In the genomic region with DNA sequence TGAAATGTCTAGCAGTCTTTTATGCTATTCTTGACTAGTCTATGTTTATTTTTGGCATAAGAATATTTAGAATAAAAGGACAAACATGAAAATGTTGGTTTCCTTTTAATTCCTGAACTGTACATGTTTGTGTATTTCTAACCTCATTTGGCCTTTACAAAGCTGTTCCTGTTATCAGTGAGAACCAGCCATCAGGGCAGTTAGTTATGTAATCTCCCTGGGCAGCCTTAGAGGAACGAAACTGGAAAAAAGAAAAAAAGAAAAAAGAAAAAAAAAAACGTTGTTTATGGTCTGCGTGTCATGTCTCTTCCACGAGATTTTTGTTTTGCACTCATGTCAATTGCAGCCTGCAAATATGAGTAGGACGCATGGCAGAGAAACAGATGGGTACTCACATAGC, we compare ENCODE assay signal across 29 cellular contexts.
"Had no signal": no experiment of that assay in that cellular context is flagged by ENCODE, and none has a peak within 500 bp of the region (broad histone marks: within the 10 kb centered on the region; RNA-seq: fewer than 3 reads in every experiment).

No MANE protein-coding gene starts in this region.

- ATAC-seq: heart right ventricle; left colon; lower lobe of right lung; naive thymus-derived CD8-positive, alpha-beta T cell; right cardiac atrium; stimulated activated effector memory CD8-positive, alpha-beta T cell treated with anti-CD3 and anti-CD28 coated beads, Interleukin-12 subunit alpha, Interleukin-12 subunit beta, amount 100 ng/mL, for 72 hours had no signal

- H3K4me1 ChIP-seq: colonic mucosa, heart right ventricle, left ventricle myocardium inferior, lower lobe of right lung, prostate gland, sigmoid colon, stomach, thyroid gland, vagina had no signal

- H3K4me3 ChIP-seq: colonic mucosa, esophagus squamous epithelium, heart right ventricle, left ventricle myocardium inferior, lower lobe of right lung, ovary, prostate gland, sigmoid colon, stomach, thyroid gland, vagina had no signal

- H3K27me3 ChIP-seq: colonic mucosa, esophagus squamous epithelium, heart right ventricle, ovary, sigmoid colon, stomach, thyroid gland, vagina had no signal

- H3K4me1 Mint-ChIP-seq: naive thymus-derived CD8-positive, alpha-beta T cell; nephron progenitor cell; stimulated activated effector memory CD8-positive, alpha-beta T cell treated with anti-CD3 and anti-CD28 coated beads, Interleukin-12 subunit alpha, Interleukin-12 subunit beta, amount 100 ng/mL, for 72 hours had no signal

- H3K27ac ChIP-seq: colonic mucosa, heart right ventricle, left ventricle myocardium inferior, lower lobe of right lung, ovary, prostate gland, sigmoid colon, stomach, thyroid gland, vagina had no signal

- H3K27me3 Mint-ChIP-seq: dendritic cell treated with granulocyte-macrophage colony-stimulating factor and Interleukin-4, amounts not matched to agents 40 ng/mL and 50 ng/mL, for 4 days; naive thymus-derived CD8-positive, alpha-beta T cell had no signal

- H3K36me3 Mint-ChIP-seq: naive thymus-derived CD8-positive, alpha-beta T cell; stimulated activated effector memory CD8-positive, alpha-beta T cell treated with anti-CD3 and anti-CD28 coated beads, Interleukin-12 subunit alpha, Interleukin-12 subunit beta, amount 100 ng/mL, for 72 hours had no signal

- FAIRE-seq: islet of Langerhans had no signal

- DNase-seq: colonic mucosa; effector CD8-positive, alpha-beta T cell; endodermal cell; esophagus squamous epithelium; foreskin melanocyte; glutamatergic neuron; heart right ventricle; hippocampal formation; kidney glomerular epithelial cell; left colon; left ventricle myocardium inferior; lower lobe of right lung; naive thymus-derived CD8-positive, alpha-beta T cell; nephron progenitor cell; nucleus accumbens; ovary; right cardiac atrium; sigmoid colon; stimulated activated CD4-positive, alpha-beta T cell treated with anti-CD3 and anti-CD28 coated beads, Interleukin-2, amount 100 ng/mL, for 24 hours; stimulated activated CD4-positive, alpha-beta T cell treated with anti-CD3 and anti-CD28 coated beads, Interleukin-4, amount 100 ng/mL, for 24 hours; stimulated activated naive CD4-positive, alpha-beta T cell treated with Interleukin-2 at 50 U/mL for 16 hours; stomach; thyroid gland; trophoblast cell had no signal

- H3K36me3 ChIP-seq: colonic mucosa, esophagus squamous epithelium, heart right ventricle, left ventricle myocardium inferior, lower lobe of right lung, ovary, prostate gland, sigmoid colon, stomach, thyroid gland, vagina had no signal

- H3K9me3 Mint-ChIP-seq: dendritic cell treated with granulocyte-macrophage colony-stimulating factor and Interleukin-4, amounts not matched to agents 40 ng/mL and 50 ng/mL, for 4 days had no signal

- H3K4me3 Mint-ChIP-seq: dendritic cell treated with granulocyte-macrophage colony-stimulating factor and Interleukin-4, amounts not matched to agents 40 ng/mL and 50 ng/mL, for 4 days; endodermal cell; naive thymus-derived CD8-positive, alpha-beta T cell; nephron progenitor cell; stimulated activated effector memory CD8-positive, alpha-beta T cell treated with anti-CD3 and anti-CD28 coated beads, Interleukin-12 subunit alpha, Interleukin-12 subunit beta, amount 100 ng/mL, for 72 hours had no signal

- H3K27ac Mint-ChIP-seq: dendritic cell treated with granulocyte-macrophage colony-stimulating factor and Interleukin-4, amounts not matched to agents 40 ng/mL and 50 ng/mL, for 4 days; endodermal cell; naive thymus-derived CD8-positive, alpha-beta T cell; nephron progenitor cell; stimulated activated effector memory CD8-positive, alpha-beta T cell treated with anti-CD3 and anti-CD28 coated beads, Interleukin-12 subunit alpha, Interleukin-12 subunit beta, amount 100 ng/mL, for 72 hours had no signal

- H3K9me3 ChIP-seq: colonic mucosa, esophagus squamous epithelium, left ventricle myocardium inferior, lower lobe of right lung, ovary, prostate gland, sigmoid colon, stomach, thyroid gland, vagina had no signal
